ENCODE assay signal across 8 cellular contexts in the genomic region with DNA sequence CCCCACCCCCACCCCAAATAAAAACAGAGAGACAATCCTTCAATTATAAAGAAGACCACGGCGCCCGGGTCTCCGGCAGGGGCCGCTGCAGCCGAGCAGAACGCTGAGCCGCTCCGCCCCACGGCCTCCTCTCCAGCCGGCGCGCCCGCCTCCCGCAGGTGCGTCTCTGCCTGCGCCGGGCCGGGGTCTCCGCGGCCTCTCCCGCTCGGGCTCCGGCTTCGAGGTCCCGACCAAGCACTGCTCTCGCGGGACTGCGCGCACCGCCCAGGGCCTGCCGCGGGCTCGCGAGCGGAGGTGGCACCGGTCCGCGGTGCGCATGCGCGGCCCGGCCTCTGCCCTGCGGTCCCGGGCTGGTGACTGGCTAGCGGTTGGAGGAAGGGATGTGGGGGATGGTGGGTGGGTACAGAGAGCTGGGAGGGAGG. TPM values are rescaled to one million over a fixed set of nuclear protein-coding genes. Genes with fewer than 3 reads are reported as not detected.
DNase-seq lines count a peak whose midpoint lies in the region; ATAC-seq and TF ChIP-seq lines count a peak whose summit lies in the region.

No MANE protein-coding gene starts in this region.

- peak; percentile 32 for TF ChIP-seq CTCF in epithelial cell of esophagus (IDR thresholded peaks at IDR 0.05; ENCODE audit: insufficient read depth, low read depth, low read length, missing control alignments)

- ATAC-seq in GM21423 (IDR thresholded peaks at IDR 0.05; ENCODE audit: unreplicated experiment): peak; percentile 70

- peaks cover 7% of the 10 kb centered on the region for H3K4me1 ChIP-seq in HUES48 (ENCODE audit: control insufficient read depth, insufficient read depth, low read length)

- peak overlapping the region; percentile 98 for H3K27ac ChIP-seq in HUES48 (ENCODE audit: low read depth, low read length)

- no peaks in the 10 kb centered on the region for H3K9me3 ChIP-seq in HUES48 (ENCODE audit: control insufficient read depth, insufficient read depth, low read length)

- H3K36me3 ChIP-seq in HUES48 (ENCODE audit: control insufficient read depth, insufficient read depth, low read length): no peaks in the 10 kb centered on the region

- DNase-seq in DMS 273 (lab: John Stamatoyannopoulos, UW; ENCODE audit: unreplicated experiment) (peak; percentile 98), NOMO-1 treated with dmso at 0.1 percent for 144 hours (lab: John Stamatoyannopoulos, UW; ENCODE audit: unreplicated experiment) (peak; percentile 93), activated T-cell treated with anti-CD3 and anti-CD28 coated beads for 1 hour (ENCODE audit: low read depth) (peak; percentile 90), epithelial cell of esophagus (ENCODE audit: low read depth) (peak; percentile 94), mucosa of gallbladder (ENCODE audit: low spot score) (peak; percentile 93)
- peak; percentile 91 for DNase-seq in stimulated activated CD8-positive, alpha-beta memory T cell treated with anti-CD3 and anti-CD28 coated beads, Interleukin-4, amount 100 ng/mL, for 24 hours (ENCODE audit: low read depth)

- H3K27me3 ChIP-seq in HUES48 (ENCODE audit: control insufficient read depth, insufficient read depth, low read length): no peaks in the 10 kb centered on the region

- H3K4me3 ChIP-seq in HUES48 (ENCODE audit: low read depth, low read length) (peak overlapping the region; percentile 80), epithelial cell of esophagus (ENCODE audit: low read length) (peak overlapping the region; percentile 71)

- peak overlapping the region; percentile 77; the same call in 1 of the 2 replicates for H3K9ac ChIP-seq in HUES48 (ENCODE audit: low read depth, low read length)

RNA-seq across cellular contexts. Expression of a gene that starts 0.2 kb away (rescaled TPM):
- total RNA-seq in mucosa of gallbladder: 15.2 TPM

RNA-seq across cellular contexts. Expression of a gene that starts 41.0 kb away (rescaled TPM):
- total RNA-seq in mucosa of gallbladder: 54.5 TPM

Comparison
In these comparisons a context has a peak if more than half of its experiments do, and no peak if none do; other contexts are left out.
1. Peak in every context shown above with its lines: DNase-seq, ATAC-seq, H3K4me3 ChIP-seq and H3K27ac ChIP-seq.